In genomic region chr2:135056790-135057189, GRCh38 we compare ENCODE assay signal across 16 cellular contexts. TPM values are rescaled to one million over a fixed set of nuclear protein-coding genes. Genes with fewer than 3 reads are reported as not detected.
A peak's percentile ranks its signal among the peaks of the same experiment; 100 is the strongest.
DNase-seq lines count a peak whose midpoint lies in the region; ATAC-seq, FAIRE-seq and TF ChIP-seq lines count a peak whose summit lies in the region.
"Had no signal": no experiment of that assay in that cellular context is flagged by ENCODE, and none has a peak within 500 bp of the region (broad histone marks: within the 10 kb centered on the region; RNA-seq: fewer than 3 reads in every experiment).

No MANE protein-coding gene starts in this region.

- TF ChIP-seq RAD21 in H1 (IDR thresholded peaks at IDR 0.05 in 1 of 2, conservative IDR thresholded peaks at IDR 0.05 in 1 of 2; ENCODE audit: low read depth in 2 of 2, low read length in 2 of 2): no peak

- no peak overlapping the region for H2BK12ac ChIP-seq in H1 (ENCODE audit: low read depth, low read length)

- FAIRE-seq in H1 (lab: Jason Lieb, UNC): no peak

- no peak overlapping the region for H3K18ac ChIP-seq in H1 (ENCODE audit: extremely low read depth, low read length)

- H3K27ac Mint-ChIP-seq in stimulated activated naive CD8-positive, alpha-beta T cell treated with anti-CD3 and anti-CD28 coated beads, Interleukin-15, Interleukin-2, amounts not matched to agents 100 ng/mL and 50 ng/mL, for 24 hours: peak overlapping the region; percentile 70
- H3K27ac Mint-ChIP-seq: natural killer cell treated with Interleukin-12 subunit alpha and Interleukin-12 subunit beta and Interleukin-15 and Interleukin-18, amount 100 ng/mL, for 72 hours had no signal

- H3K27me3 ChIP-seq in Panc1 (ENCODE audit: control insufficient read depth, insufficient read depth, low read length) (no peaks in the 10 kb centered on the region), H1 (replicated peaks in 1 of 4; ENCODE audit: control insufficient read depth in 3 of 4, extremely low read depth in 1 of 4, insufficient read depth in 3 of 4, low read length in 3 of 4) (no peaks in the 10 kb centered on the region)
- H3K27me3 ChIP-seq: brain microvascular endothelial cell, heart left ventricle had no signal

- H3K27me3 Mint-ChIP-seq in stimulated activated naive CD8-positive, alpha-beta T cell treated with anti-CD3 and anti-CD28 coated beads, Interleukin-15, Interleukin-2, amounts not matched to agents 100 ng/mL and 50 ng/mL, for 24 hours: peaks cover 4% of the 10 kb centered on the region

- no TSS peak for BruUV-seq in Panc1 (replicated peaks; lab: Mats Ljungman, UMichigan)

- no peak for DNase-seq in stimulated activated naive CD8-positive, alpha-beta T cell treated with anti-CD3 and anti-CD28 coated beads, Interleukin-15, Interleukin-2, amounts not matched to agents 100 U/mL and 50 U/mL, for 24 hours
- DNase-seq in Panc1 (ENCODE audit: low read depth, low spot score): no peak
- DNase-seq in H1 (ENCODE audit: low read depth in 1 of 2, low spot score in 2 of 2): no peak
- DNase-seq in glomerular visceral epithelial cell (ENCODE audit: extremely low spot score): no peak
- no peak for DNase-seq in NCI-H2081 (lab: John Stamatoyannopoulos, UW)
- no peak for DNase-seq in Kasumi-1 (lab: John Stamatoyannopoulos, UW)
- DNase-seq: brain microvascular endothelial cell, C1 segment of cervical spinal cord, H9, heart left ventricle had no signal

- H2AFZ ChIP-seq in H1 (ENCODE audit: low read length): no peak overlapping the region

- H3K36me3 Mint-ChIP-seq in stimulated activated naive CD8-positive, alpha-beta T cell treated with anti-CD3 and anti-CD28 coated beads, Interleukin-15, Interleukin-2, amounts not matched to agents 100 ng/mL and 50 ng/mL, for 24 hours (ENCODE audit: low read depth): peaks cover 54% of the 10 kb centered on the region

- H2BK20ac ChIP-seq in H1 (ENCODE audit: low read length): no peak overlapping the region

- H2BK15ac ChIP-seq in H1 (ENCODE audit: low read length): no peak overlapping the region

- H3K27ac ChIP-seq in Panc1 (ENCODE audit: low read length) (peak overlapping the region; percentile 73; the same call in 1 of the 2 replicates), H1 (ENCODE audit: low read depth, low read length) (no peak overlapping the region)
- H3K27ac ChIP-seq: brain microvascular endothelial cell, heart left ventricle, HL-60 had no signal

- H3K4me3 Mint-ChIP-seq in stimulated activated naive CD8-positive, alpha-beta T cell treated with anti-CD3 and anti-CD28 coated beads, Interleukin-15, Interleukin-2, amounts not matched to agents 100 ng/mL and 50 ng/mL, for 24 hours: peak overlapping the region; percentile 48
- H3K4me3 Mint-ChIP-seq: H9; natural killer cell treated with Interleukin-12 subunit alpha and Interleukin-12 subunit beta and Interleukin-15 and Interleukin-18, amount 100 ng/mL, for 72 hours had no signal

- H3K9me3 ChIP-seq in Panc1 (ENCODE audit: control insufficient read depth, insufficient read depth, low read depth, low read length): no peaks in the 10 kb centered on the region
- no peaks in the 10 kb centered on the region for H3K9me3 ChIP-seq in H1 (ENCODE audit: insufficient read depth in 2 of 2, low read depth in 1 of 2, low read length in 1 of 2)
- H3K9me3 ChIP-seq: heart left ventricle had no signal

- TF ChIP-seq EP300 in H1 (IDR thresholded peaks at IDR 0.05; ENCODE audit: borderline replicate concordance in 1 of 2, low read depth in 2 of 2, low read length in 2 of 2): no peak

- H2BK120ac ChIP-seq in H1 (replicated peaks; ENCODE audit: low read depth, low read length): no peak overlapping the region

- in situ Hi-C loops in Panc1 (cut with HindIII; ENCODE audit: low pct_unique_long_range_greater_than_20kb, low sequenced_read_pairs): no loop called here

- peaks cover 4 to 71% of the 10 kb centered on the region in 2 experiments for H3K79me2 ChIP-seq in H1 (ENCODE audit: control insufficient read depth in 1 of 2, insufficient read depth in 2 of 2, low read length in 2 of 2)

- no peak overlapping the region for H2BK5ac ChIP-seq in H1 (ENCODE audit: low read depth, low read length)

- POLR2A ChIA-PET in Panc1 (lab: Charles Lee): no interaction called here
- POLR2A ChIA-PET in H1 (lab: Charles Lee; ENCODE audit: partially characterized antibody): interaction anchor here (1.1 to 1.6 kb wide), 4 partner anchors 9 to 474 kb away, joined by 3 read pairs; partner anchors contain the start of genes R3HDM1 and ZRANB3

- no peak for TF ChIP-seq CTCF in Panc1 (IDR thresholded peaks at IDR 0.05)
- TF ChIP-seq CTCF in H1 (IDR thresholded peaks at IDR 0.05; ENCODE audit: control extremely low read depth in 1 of 3, insufficient read depth in 1 of 3, low read depth in 1 of 3, low read length in 3 of 3): no peak

- H3K56ac ChIP-seq in H1 (replicated peaks; ENCODE audit: insufficient read length, low read depth, low read length): no peak overlapping the region

- H3K4me1 Mint-ChIP-seq in stimulated activated naive CD8-positive, alpha-beta T cell treated with anti-CD3 and anti-CD28 coated beads, Interleukin-15, Interleukin-2, amounts not matched to agents 100 ng/mL and 50 ng/mL, for 24 hours (ENCODE audit: low read depth): peaks cover 76% of the 10 kb centered on the region

- CTCF ChIA-PET in Panc1 (lab: Charles Lee) (no interaction called here), H1 (lab: Charles Lee; ENCODE audit: partially characterized antibody) (interaction anchor here (3.7 kb wide), 1 partner anchor 14 kb away, joined by 14 read pairs; no protein-coding TSS in a partner anchor)

- H3K14ac ChIP-seq in H1 (ENCODE audit: insufficient read length): no peak overlapping the region

- H3K79me1 ChIP-seq in H1 (ENCODE audit: low read depth, low read length): no peaks in the 10 kb centered on the region; the same call in 1 of the 2 replicates

- H4K5ac ChIP-seq in H1 (ENCODE audit: insufficient read length, low read depth, low read length): no peak overlapping the region

- H3K4ac ChIP-seq in H1 (replicated peaks; ENCODE audit: insufficient read length, low read depth, low read length): no peak overlapping the region

- H3K36me3 ChIP-seq in Panc1 (ENCODE audit: control insufficient read depth, insufficient read depth, low read length): peaks cover 12% of the 10 kb centered on the region
- peaks cover 0 to 21% (median 3%) of the 10 kb centered on the region in 4 experiments; a peak in 4 of 8 replicates for H3K36me3 ChIP-seq in H1 (ENCODE audit: control insufficient read depth in 2 of 4, insufficient read depth in 4 of 4, low read length in 3 of 4)

- H3K23ac ChIP-seq in H1 (ENCODE audit: insufficient read length): no peak overlapping the region

- no peak overlapping the region for H2AK5ac ChIP-seq in H1 (ENCODE audit: low read depth, low read length)

- no peak for ATAC-seq in stimulated activated naive CD8-positive, alpha-beta T cell treated with anti-CD3 and anti-CD28 coated beads, Interleukin-15, Interleukin-2, amounts not matched to agents 100 U/mL and 50 U/mL, for 24 hours
- ATAC-seq in Panc1 (no peak), HG03460 (IDR thresholded peaks at IDR 0.05; ENCODE audit: unreplicated experiment) (no peak)
- ATAC-seq: heart left ventricle; left lobe of liver; natural killer cell treated with Interleukin-12 subunit alpha and Interleukin-12 subunit beta and Interleukin-15 and Interleukin-18, amount 100 ng/mL, for 72 hours; sciatic nerve had no signal

- H4K91ac ChIP-seq in H1 (replicated peaks; ENCODE audit: insufficient read length, low read length): no peak overlapping the region

- intact Hi-C loops in Panc1 (cut with micrococcal nuclease; ENCODE audit: unreplicated experiment): no loop called here

- no peak overlapping the region for H3K4me2 ChIP-seq in H1 (ENCODE audit: insufficient read depth in 1 of 2, low read depth in 2 of 2, low read length in 2 of 2)

- H3K9me3 Mint-ChIP-seq in stimulated activated naive CD8-positive, alpha-beta T cell treated with anti-CD3 and anti-CD28 coated beads, Interleukin-15, Interleukin-2, amounts not matched to agents 100 ng/mL and 50 ng/mL, for 24 hours: no peaks in the 10 kb centered on the region
- H3K9me3 Mint-ChIP-seq: H9; natural killer cell treated with Interleukin-12 subunit alpha and Interleukin-12 subunit beta and Interleukin-15 and Interleukin-18, amount 100 ng/mL, for 72 hours had no signal

- H3K4me3 ChIP-seq in Panc1 (ENCODE audit: low read depth in 2 of 2, low read length in 2 of 2) (no peak overlapping the region), H1 (ENCODE audit: extremely low read depth in 1 of 4, insufficient read depth in 2 of 4, low read depth in 3 of 4, low read length in 4 of 4) (no peak overlapping the region)
- H3K4me3 ChIP-seq: heart left ventricle had no signal

- H3K9ac ChIP-seq in H1 (replicated peaks in 1 of 4; ENCODE audit: extremely low read depth in 1 of 4, low read depth in 3 of 4, low read length in 3 of 4): no peak overlapping the region

- peaks cover 4% of the 10 kb centered on the region for H3K23me2 ChIP-seq in H1 (ENCODE audit: low read depth, low read length)

- peaks cover 0 to 3% of the 10 kb centered on the region in 2 experiments for H4K20me1 ChIP-seq in H1 (replicated peaks in 1 of 2; ENCODE audit: control insufficient read depth in 1 of 2, insufficient read depth in 2 of 2, low read length in 2 of 2)

- H4K8ac ChIP-seq in H1 (ENCODE audit: extremely low read depth, insufficient read depth, low read length): no peak overlapping the region

- no peak for TF ChIP-seq POLR2A in H1 (IDR thresholded peaks at IDR 0.05; ENCODE audit: control extremely low read depth in 1 of 2, low read depth in 2 of 2, low read length in 2 of 2)

- peaks cover 12% of the 10 kb centered on the region for H3K4me1 ChIP-seq in Panc1 (ENCODE audit: control insufficient read depth, insufficient read depth, low read length)
- H3K4me1 ChIP-seq in H1 (replicated peaks in 1 of 4; ENCODE audit: control insufficient read depth in 3 of 4, insufficient read depth in 4 of 4, low read length in 3 of 4): peaks cover 0 to 6% (median 2%) of the 10 kb centered on the region in 4 experiments; a peak in 2 of 7 replicates

RNA-seq across cellular contexts. Expression of gene RAB3GAP1, which starts 4.7 kb away (rescaled TPM):
- total RNA-seq in Panc1 (2021; ENCODE audit: unreplicated experiment): 38.6 TPM
- polyA plus RNA-seq in Panc1 (2012; ENCODE audit: insufficient read length): 26.8 TPM
- 25.7 and 28.6 TPM in 2 replicates for total RNA-seq in H1 (2021; fragmentation: NEBNext Ultra II Directional; extraction: Animal tissue kit (Norgen Biotek cat#: 25700))
- polyA plus RNA-seq in H1 (2011; rRNA removed): 7.3 and 9.8 TPM in 2 replicates
- 12.8 TPM for polyA plus RNA-seq in H1 (2011; cell fraction: cytosol; rRNA removed)
- polyA plus RNA-seq in H1 (2011; cell fraction: nucleus; rRNA removed): 7.2 TPM
- polyA plus RNA-seq in H1 (2012, experiment 1 of 2): 17.5 to 29.0 TPM (median 19.5 TPM) in 4 replicates
- 1.1 TPM for polyA plus RNA-seq in H1 (2012, experiment 2 of 2)
- polyA plus RNA-seq in H1 (2013, experiment 1 of 2): 14.8 TPM
- 15.1 TPM for polyA plus RNA-seq in H1 (2013, experiment 2 of 2)
- 20.1 and 23.8 TPM in 2 replicates for polyA minus RNA-seq in H1 (2011; rRNA and poly(A)+ RNA removed)
- 9.4 TPM for polyA minus RNA-seq in H1 (2011; cell fraction: cytosol; rRNA and poly(A)+ RNA removed)
- 22.7 TPM for polyA minus RNA-seq in H1 (2011; cell fraction: nucleus; rRNA and poly(A)+ RNA removed)

RNA-seq across cellular contexts. Expression of gene MAP3K19, which starts 9.5 kb away (rescaled TPM):
- not detected for total RNA-seq in Panc1 (2021; ENCODE audit: unreplicated experiment)
- not detected for polyA plus RNA-seq in Panc1 (2012; ENCODE audit: insufficient read length)
- not detected in 2 replicates for total RNA-seq in H1 (2021; fragmentation: NEBNext Ultra II Directional; extraction: Animal tissue kit (Norgen Biotek cat#: 25700))
- polyA plus RNA-seq in H1 (2011; rRNA removed): not detected in 2 replicates
- polyA plus RNA-seq in H1 (2011; cell fraction: cytosol; rRNA removed): not detected
- not detected for polyA plus RNA-seq in H1 (2011; cell fraction: nucleus; rRNA removed)
- not detected in 4 replicates for polyA plus RNA-seq in H1 (2012, experiment 1 of 2)
- not detected for polyA plus RNA-seq in H1 (2012, experiment 2 of 2)
- not detected for polyA plus RNA-seq in H1 (2013, experiment 1 of 2)
- polyA plus RNA-seq in H1 (2013, experiment 2 of 2): not detected
- polyA minus RNA-seq in H1 (2011; rRNA and poly(A)+ RNA removed): 0.07 TPM in 1 of 2 replicates, not detected in the other
- polyA minus RNA-seq in H1 (2011; cell fraction: cytosol; rRNA and poly(A)+ RNA removed): not detected
- not detected for polyA minus RNA-seq in H1 (2011; cell fraction: nucleus; rRNA and poly(A)+ RNA removed)
- total RNA-seq: H9; heart left ventricle; left lobe of liver; natural killer cell treated with Interleukin-12 subunit alpha and Interleukin-12 subunit beta and Interleukin-15 and Interleukin-18, amount 100 ng/mL, for 72 hours had no signal
- polyA plus RNA-seq: heart left ventricle had no signal
